15 cellular contexts compared by ENCODE assay signal in the genomic region with DNA sequence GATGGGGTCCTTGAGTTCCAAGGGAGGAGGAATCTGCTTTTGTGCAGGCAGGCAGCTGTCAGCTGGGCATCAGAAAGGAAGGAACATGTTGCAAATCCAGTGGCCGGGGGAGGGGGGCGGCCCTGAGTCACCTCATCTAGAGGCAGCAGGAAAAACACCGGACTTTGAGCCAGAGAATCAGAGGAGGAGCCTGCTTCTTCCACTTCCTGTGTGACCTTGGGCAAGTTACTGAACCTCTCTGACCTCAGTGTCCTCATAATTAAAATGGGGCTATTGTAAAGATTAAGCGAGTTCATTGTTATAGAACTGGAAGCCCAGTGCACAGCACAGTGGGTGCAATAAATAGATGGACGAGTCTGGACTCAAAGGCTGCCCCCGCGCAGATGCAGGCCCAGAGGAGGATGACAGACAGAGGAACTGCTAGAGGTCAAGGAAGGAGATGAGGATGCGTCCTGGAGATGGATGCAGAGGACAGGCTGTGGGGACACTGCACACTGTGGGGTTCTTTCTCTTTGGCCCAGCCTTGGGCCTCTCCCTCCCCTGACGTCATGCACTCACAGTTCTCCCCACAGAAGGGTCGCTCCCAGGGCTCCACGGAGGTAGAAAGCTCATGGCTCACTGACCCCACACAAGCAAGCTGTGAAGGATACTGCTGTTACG.
DNase-seq lines count a peak whose midpoint lies in the region; ATAC-seq, FAIRE-seq and TF ChIP-seq lines count a peak whose summit lies in the region.
"Had no signal": no experiment of that assay in that cellular context is flagged by ENCODE, and none has a peak within 500 bp of the region (broad histone marks: within the 10 kb centered on the region; RNA-seq: fewer than 3 reads in every experiment).

No MANE protein-coding gene starts in this region.

- no peak overlapping the region for H3K27ac ChIP-seq in K562 (ENCODE audit: extremely low read depth, low read depth, low read length)
- H3K27ac ChIP-seq in prostate gland, result no peak overlapping the region

- H3K27me3 ChIP-seq in K562 (ENCODE audit: control insufficient read depth in 2 of 2, insufficient read depth in 2 of 2, low read length in 2 of 2) (no peaks in the 10 kb centered on the region; a peak in 1 of 5 replicates), prostate gland (replicated peaks; ENCODE audit: insufficient read depth) (no peaks in the 10 kb centered on the region)

- peak; percentile 22 for DNase-seq in Caki2 (ENCODE audit: low read depth)
- peak; percentile 36 for DNase-seq in HT1080 (ENCODE audit: low read depth)
- DNase-seq in K562 (ENCODE audit: extremely low read depth in 1 of 4, low spot score in 3 of 4), result no peak
- DNase-seq in left kidney (ENCODE audit: low read depth, low spot score), result peak; percentile 26
- no peak for DNase-seq in prostate gland (ENCODE audit: low spot score)
- no peak for DNase-seq in activated T-cell treated with anti-CD3 and anti-CD28 coated beads, Interleukin-2, amount 50 U/mL, for 1 hour
- DNase-seq in stimulated activated CD4-positive, alpha-beta T cell treated with anti-CD3 and anti-CD28 coated beads, Interleukin-4, amount 100 ng/mL, for 24 hours, result no peak
- no peak for DNase-seq in SW 1271 (lab: John Stamatoyannopoulos, UW)
- DNase-seq: Caco-2, Karpas-422, left ventricle myocardium superior, naive B cell, NCI-H1417 treated with DMSO at 0.1 percent for 48 hours had no signal

- H3K4me1 ChIP-seq in K562 (replicated peaks in 1 of 2; ENCODE audit: control insufficient read depth in 2 of 2, insufficient read depth in 2 of 2, low read length in 2 of 2) (no peaks in the 10 kb centered on the region; a peak in 1 of 5 replicates), prostate gland (replicated peaks) (no peaks in the 10 kb centered on the region)
- H3K4me1 ChIP-seq: Caco-2 had no signal

- CTCF ChIA-PET in K562 (lab: Yijun Ruan, JAX; ENCODE audit: low intra/inter-chr PET ratio), result no interaction called here

- no peak for FAIRE-seq in K562 (lab: Jason Lieb, UNC)
- FAIRE-seq: astrocyte, GM19239 had no signal

- H2AFZ ChIP-seq in K562 (ENCODE audit: low read depth, low read length), result no peak overlapping the region

- no peaks in the 10 kb centered on the region for H3K9me3 ChIP-seq in K562 (replicated peaks; ENCODE audit: control insufficient read depth, insufficient read depth, low read depth, low read length)
- H3K9me3 ChIP-seq in prostate gland, result no peaks in the 10 kb centered on the region
- H3K9me3 ChIP-seq: Caco-2 had no signal

- 1% methylated on average over 12 of the region's 12 CpGs for WGBS in K562 (ENCODE audit: insufficient coverage, low coverage, missing lambda C conversion rate)
- WGBS in prostate gland, result 78% methylated on average over 12 of the region's 12 CpGs

- no peak overlapping the region for H3K9ac ChIP-seq in K562 (ENCODE audit: insufficient read depth in 1 of 2, low read depth in 2 of 2, low read length in 2 of 2)

- no peaks in the 10 kb centered on the region for H3K9me1 ChIP-seq in K562 (ENCODE audit: control insufficient read depth, insufficient read depth, low read length)

- no peaks in the 10 kb centered on the region for H3K79me2 ChIP-seq in K562 (ENCODE audit: control insufficient read depth, insufficient read depth, low read length)

- H3K36me3 ChIP-seq in K562 (ENCODE audit: control insufficient read depth, insufficient read depth, low read length) (no peaks in the 10 kb centered on the region), prostate gland (no peaks in the 10 kb centered on the region)

- no peak for TF ChIP-seq CTCF in K562 (IDR thresholded peaks at IDR 0.05 in 2 of 3, conservative IDR thresholded peaks at IDR 0.05 in 1 of 3; ENCODE audit: insufficient read depth in 2 of 3, low read depth in 1 of 3, low read length in 3 of 3)
- no peak for TF ChIP-seq CTCF in prostate gland (IDR thresholded peaks at IDR 0.05)

- no TSS peak for BruUV-seq in K562 (replicated peaks; lab: Mats Ljungman, UMichigan)

- TF ChIP-seq EP300 in K562 (IDR thresholded peaks at IDR 0.05; ENCODE audit: low read length), result no peak

- intact Hi-C loops in K562 (cut with micrococcal nuclease) (no loop called here), prostate gland (cut with DNase I) (no loop called here)

- ATAC-seq in K562, result no peak
- ATAC-seq: left ventricle myocardium superior had no signal

- no peak overlapping the region for H3K4me2 ChIP-seq in K562 (ENCODE audit: insufficient read depth, low read length)

- TF ChIP-seq RAD21 in K562 (CRISPR knock-in tag; conservative IDR thresholded peaks at IDR 0.05 in 1 of 2, IDR thresholded peaks at IDR 0.05 in 1 of 2), result no peak

- POLR2A ChIA-PET in K562 (lab: Yijun Ruan, JAX), result no interaction called here

- no peaks in the 10 kb centered on the region for H4K20me1 ChIP-seq in K562 (replicated peaks; ENCODE audit: control insufficient read depth, insufficient read depth, low read length)

- in situ Hi-C loops in Caki2 (cut with HindIII; ENCODE audit: low pct_unique_long_range_greater_than_20kb, low sequenced_read_pairs) (no loop called here), K562 (cut with MboI) (no loop called here)

- no peak for TF ChIP-seq POLR2A in K562 (conservative IDR thresholded peaks at IDR 0.05)
- TF ChIP-seq POLR2A in prostate gland (IDR thresholded peaks at IDR 0.05), result no peak

- no peak overlapping the region for H3K4me3 ChIP-seq in K562
- H3K4me3 ChIP-seq in prostate gland, result no peak overlapping the region

TF ChIP-seq in K562, 482 proteins besides CTCF, POLR2A, EP300 and RAD21:
- TF ChIP-seq ZFP36 (IDR thresholded peaks at IDR 0.05; ENCODE audit: low read depth, low read length, partially characterized antibody) (peak; percentile 49), RBM25 (IDR thresholded peaks at IDR 0.05; ENCODE audit: low read depth, low read length, severe bottlenecking) (peak; percentile 68), BACH1 (tag; IDR thresholded peaks at IDR 0.05) (no peak), RAD51 (IDR thresholded peaks at IDR 0.05; ENCODE audit: borderline replicate concordance, low read depth) (no peak)
- TF ChIP-seq, protein P1, sequence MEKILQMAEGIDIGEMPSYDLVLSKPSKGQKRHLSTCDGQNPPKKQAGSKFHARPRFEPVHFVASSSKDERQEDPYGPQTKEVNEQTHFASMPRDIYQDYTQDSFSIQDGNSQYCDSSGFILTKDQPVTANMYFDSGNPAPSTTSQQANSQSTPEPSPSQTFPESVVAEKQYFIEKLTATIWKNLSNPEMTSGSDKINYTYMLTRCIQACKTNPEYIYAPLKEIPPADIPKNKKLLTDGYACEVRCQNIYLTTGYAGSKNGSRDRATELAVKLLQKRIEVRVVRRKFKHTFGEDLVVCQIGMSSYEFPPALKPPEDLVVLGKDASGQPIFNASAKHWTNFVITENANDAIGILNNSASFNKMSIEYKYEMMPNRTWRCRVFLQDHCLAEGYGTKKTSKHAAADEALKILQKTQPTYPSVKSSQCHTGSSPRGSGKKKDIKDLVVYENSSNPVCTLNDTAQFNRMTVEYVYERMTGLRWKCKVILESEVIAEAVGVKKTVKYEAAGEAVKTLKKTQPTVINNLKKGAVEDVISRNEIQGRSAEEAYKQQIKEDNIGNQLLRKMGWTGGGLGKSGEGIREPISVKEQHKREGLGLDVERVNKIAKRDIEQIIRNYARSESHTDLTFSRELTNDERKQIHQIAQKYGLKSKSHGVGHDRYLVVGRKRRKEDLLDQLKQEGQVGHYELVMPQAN (IDR thresholded peaks at IDR 0.05; ENCODE audit: borderline replicate concordance), result no peak

Comparison
In these comparisons a context has a peak if more than half of its experiments do, and no peak if none do; other contexts are left out.
1. DNase-seq: peak in Caki2 (single experiment), HT1080 (single experiment) and left kidney (single experiment); none in K562 (0 of 4), prostate gland (single experiment), activated T-cell treated with anti-CD3 and anti-CD28 coated beads, Interleukin-2, amount 50 U/mL, for 1 hour (single experiment), stimulated activated CD4-positive, alpha-beta T cell treated with anti-CD3 and anti-CD28 coated beads, Interleukin-4, amount 100 ng/mL, for 24 hours (single experiment) and SW 1271 (0 of 2).